30 cellular contexts compared by ENCODE assay signal in genomic region chr12:29510591-29511174, GRCh38. TPM values are rescaled to one million over a fixed set of nuclear protein-coding genes. Genes with fewer than 3 reads are reported as not detected.
"Had no signal": no experiment of that assay in that cellular context is flagged by ENCODE, and none has a peak within 500 bp of the region (broad histone marks: within the 10 kb centered on the region; RNA-seq: fewer than 3 reads in every experiment).

No MANE protein-coding gene starts in this region.

- H3K36me3 Mint-ChIP-seq: activated naive CD8-positive, alpha-beta T cell; immature natural killer cell; naive thymus-derived CD4-positive, alpha-beta T cell; stimulated activated memory B cell treated with anti-CD40 and anti-IgM and Interleukin-4, amounts not matched to agents 10 μg/mL and 1 μg/mL and 100 μg/mL, for 72 hours had no signal

- H3K9me3 ChIP-seq: adrenal gland, ascending aorta, heart right ventricle, left lung, right lobe of liver, testis, vagina had no signal

- H3K27me3 ChIP-seq: adrenal gland, ascending aorta, heart right ventricle, left lung, neural progenitor cell, right lobe of liver, testis, vagina had no signal

- H3K4me3 Mint-ChIP-seq: activated naive CD8-positive, alpha-beta T cell; activated T-helper 17 cell treated with anti-CD3 and anti-CD28 coated beads, Interleukin-2, amount 50 U/mL, for 72 hours; central memory CD8-positive, alpha-beta T cell; immature natural killer cell; naive thymus-derived CD4-positive, alpha-beta T cell; neural progenitor cell; stimulated activated memory B cell treated with anti-CD40 and anti-IgM and Interleukin-4, amounts not matched to agents 10 μg/mL and 1 μg/mL and 100 μg/mL, for 72 hours had no signal

- H3K27ac ChIP-seq: adrenal gland, ascending aorta, heart right ventricle, left lung, neural progenitor cell, right lobe of liver, skin epidermis, testis, vagina, WERI-Rb-1 had no signal

- H3K4me3 ChIP-seq: adrenal gland, ascending aorta, heart right ventricle, left lung, lung, neural progenitor cell, right lobe of liver, skin epidermis, testis, vagina had no signal

- H3K4me1 ChIP-seq: adrenal gland, ascending aorta, heart right ventricle, left lung, neural progenitor cell, right lobe of liver, testis, vagina had no signal

- H3K9me3 Mint-ChIP-seq: activated T-helper 17 cell treated with anti-CD3 and anti-CD28 coated beads, Interleukin-2, amount 50 U/mL, for 72 hours; central memory CD8-positive, alpha-beta T cell; immature natural killer cell; naive thymus-derived CD4-positive, alpha-beta T cell; neural progenitor cell; stimulated activated memory B cell treated with anti-CD40 and anti-IgM and Interleukin-4, amounts not matched to agents 10 μg/mL and 1 μg/mL and 100 μg/mL, for 72 hours had no signal

- H3K36me3 ChIP-seq: adrenal gland, left lung, right lobe of liver, vagina, WERI-Rb-1 had no signal

- H3K4me2 ChIP-seq: neural progenitor cell had no signal

- H2AFZ ChIP-seq: neural progenitor cell had no signal

- ATAC-seq: activated T-helper 17 cell treated with anti-CD3 and anti-CD28 coated beads, Interleukin-2, amount 50 U/mL, for 72 hours; esophagus mucosa; heart right ventricle; left lung; naive thymus-derived CD4-positive, alpha-beta T cell; right lobe of liver; stimulated activated memory B cell treated with anti-CD40 and anti-IgM and Interleukin-4, amounts not matched to agents 10 μg/mL and 1 μg/mL and 100 μg/mL, for 72 hours had no signal

- H3K4me1 Mint-ChIP-seq: activated T-helper 17 cell treated with anti-CD3 and anti-CD28 coated beads, Interleukin-2, amount 50 U/mL, for 72 hours; central memory CD8-positive, alpha-beta T cell; immature natural killer cell; naive thymus-derived CD4-positive, alpha-beta T cell; stimulated activated memory B cell treated with anti-CD40 and anti-IgM and Interleukin-4, amounts not matched to agents 10 μg/mL and 1 μg/mL and 100 μg/mL, for 72 hours had no signal

- FAIRE-seq: colon, endothelial cell of umbilical vein, TTC549 had no signal

- DNase-seq: activated CD4-positive, alpha-beta T cell treated with anti-CD3 and anti-CD28 coated beads for 1 hour; activated CD4-positive, alpha-beta T cell treated with anti-CD3 and anti-CD28 coated beads, Interleukin-2, amount 50 U/mL, for 1 hour; activated naive CD4-positive, alpha-beta T cell; activated T-cell treated with anti-CD3 and anti-CD28 coated beads, Interleukin-2, amount 50 U/mL, for 1 hour; adrenal gland; effector memory CD4-positive, alpha-beta T cell; heart right ventricle; immature natural killer cell; kidney glomerular epithelial cell; left lung; naive thymus-derived CD4-positive, alpha-beta T cell; posterior cingulate gyrus; right lobe of liver; testis; trophoblast cell; WERI-Rb-1 had no signal

- H3K9ac ChIP-seq: neural progenitor cell had no signal

- H3K27ac Mint-ChIP-seq: activated naive CD8-positive, alpha-beta T cell; activated T-helper 17 cell treated with anti-CD3 and anti-CD28 coated beads, Interleukin-2, amount 50 U/mL, for 72 hours; immature natural killer cell; naive thymus-derived CD4-positive, alpha-beta T cell; neural progenitor cell; stimulated activated memory B cell treated with anti-CD40 and anti-IgM and Interleukin-4, amounts not matched to agents 10 μg/mL and 1 μg/mL and 100 μg/mL, for 72 hours had no signal

RNA-seq across cellular contexts. Expression of gene OVCH1, which starts 13.2 kb away (rescaled TPM):
- total RNA-seq: activated T-helper 17 cell treated with anti-CD3 and anti-CD28 coated beads, Interleukin-2, amount 50 U/mL, for 72 hours; dermis microvascular lymphatic vessel endothelial cell; endothelial cell of umbilical vein; esophagus mucosa; naive thymus-derived CD4-positive, alpha-beta T cell had no signal
- polyA plus RNA-seq: immature natural killer cell; naive thymus-derived CD4-positive, alpha-beta T cell had no signal
